In the genomic region with DNA sequence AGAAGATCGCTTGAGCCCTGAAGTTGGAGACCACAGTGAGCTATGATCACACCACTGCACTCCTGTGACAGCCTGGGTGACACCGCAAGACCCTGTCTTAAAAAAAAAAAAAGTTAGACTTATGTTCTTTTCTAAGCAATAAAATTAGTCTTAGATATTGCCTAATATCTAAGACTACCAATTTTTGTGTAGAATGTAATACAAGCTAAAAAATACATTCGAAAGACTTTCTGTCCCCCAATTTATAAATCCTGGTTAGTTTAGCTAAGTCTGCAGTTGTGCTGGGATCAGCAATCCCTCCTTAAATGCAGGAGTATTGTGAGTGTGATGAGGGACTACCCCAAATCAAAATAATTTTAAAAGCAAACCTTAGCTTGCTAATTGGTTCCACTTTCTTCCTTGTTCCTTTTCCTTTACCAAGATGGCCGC, we compare ENCODE assay signal across 1 cellular context.
TF ChIP-seq lines count a peak whose summit lies in the region.

No MANE protein-coding gene starts in this region.

TF ChIP-seq in H1, 55 proteins besides CTCF, POLR2A, EP300 and RAD21:
- TF ChIP-seq CREB1 (IDR thresholded peaks at IDR 0.05), result no peak
- peak; percentile 61 for TF ChIP-seq KDM4A (IDR thresholded peaks at IDR 0.05; ENCODE audit: low read depth, low read length, severe bottlenecking)
